18 cellular contexts compared by ENCODE assay signal in the genomic region with DNA sequence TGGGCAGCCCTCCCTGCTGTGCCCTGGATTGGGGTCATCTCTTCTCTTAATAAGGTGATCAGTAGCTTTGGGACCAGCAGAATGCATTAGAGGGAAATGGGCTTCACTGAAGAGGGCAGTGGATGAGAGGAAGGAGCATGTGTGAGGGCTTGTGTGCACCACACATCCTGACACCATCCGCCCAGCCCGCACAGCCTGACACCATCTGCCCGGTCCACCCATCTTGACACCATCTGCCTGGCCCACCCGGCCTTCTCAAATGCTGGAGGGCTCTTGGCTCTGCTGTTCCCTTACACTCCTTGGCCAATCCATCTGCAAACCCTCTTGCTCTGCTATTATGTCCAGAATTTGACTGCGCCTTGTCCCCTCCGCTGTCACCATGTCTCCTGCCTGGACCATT.
"Had no signal": no experiment of that assay in that cellular context is flagged by ENCODE, and none has a peak within 500 bp of the region (broad histone marks: within the 10 kb centered on the region; RNA-seq: fewer than 3 reads in every experiment).

No MANE protein-coding gene starts in this region.

- DNase-seq: activated CD4-positive, alpha-beta T cell treated with anti-CD3 and anti-CD28 coated beads for 1 hour; activated CD4-positive, alpha-beta T cell treated with anti-CD3 and anti-CD28 coated beads, Interleukin-2, amount 50 U/mL, for 48 hours; activated CD8-positive, alpha-beta memory T cell treated with anti-CD3 and anti-CD28 coated beads, Interleukin-2, amount 10 ng/mL, durations not matched to agents 7 days and 5 days; activated gamma-delta T cell treated with Interleukin-2 at 50 U/mL for 16 hours; activated naive CD8-positive, alpha-beta T cell treated with anti-CD3 and anti-CD28 coated beads, Interleukin-2, amount 10 ng/mL, durations not matched to agents 7 days and 5 days; activated T-cell treated with anti-CD3 and anti-CD28 coated beads, Interleukin-2, amount 50 U/mL, for 24 hours; aorta; esophagus squamous epithelium; foreskin keratinocyte; head of caudate nucleus; islet precursor cell; mucosa of descending colon; naive thymus-derived CD8-positive, alpha-beta T cell; stimulated activated CD4-positive, alpha-beta T cell treated with anti-CD3 and anti-CD28 coated beads, Interleukin-4, amount 100 ng/mL, for 1 hour; stimulated activated CD8-positive, alpha-beta memory T cell treated with anti-CD3 and anti-CD28 coated beads, Interleukin-4, amount 100 ng/mL, for 48 hours; stimulated activated naive CD8-positive, alpha-beta T cell treated with anti-CD3 and anti-CD28 coated beads, Interleukin-15, amount 100 ng/mL, for 72 hours had no signal

- H3K9me3 ChIP-seq: breast epithelium, esophagus squamous epithelium, mucosa of descending colon, thoracic aorta had no signal

- H3K36me3 ChIP-seq: breast epithelium, thoracic aorta had no signal

- H3K27me3 ChIP-seq: breast epithelium, esophagus squamous epithelium, foreskin keratinocyte had no signal

- H3K4me1 ChIP-seq: breast epithelium had no signal

- H3K27ac ChIP-seq: esophagus squamous epithelium, foreskin keratinocyte, thoracic aorta had no signal

- H3K4me3 ChIP-seq: breast epithelium, esophagus squamous epithelium, mucosa of descending colon, thoracic aorta had no signal
